In the genomic region with DNA sequence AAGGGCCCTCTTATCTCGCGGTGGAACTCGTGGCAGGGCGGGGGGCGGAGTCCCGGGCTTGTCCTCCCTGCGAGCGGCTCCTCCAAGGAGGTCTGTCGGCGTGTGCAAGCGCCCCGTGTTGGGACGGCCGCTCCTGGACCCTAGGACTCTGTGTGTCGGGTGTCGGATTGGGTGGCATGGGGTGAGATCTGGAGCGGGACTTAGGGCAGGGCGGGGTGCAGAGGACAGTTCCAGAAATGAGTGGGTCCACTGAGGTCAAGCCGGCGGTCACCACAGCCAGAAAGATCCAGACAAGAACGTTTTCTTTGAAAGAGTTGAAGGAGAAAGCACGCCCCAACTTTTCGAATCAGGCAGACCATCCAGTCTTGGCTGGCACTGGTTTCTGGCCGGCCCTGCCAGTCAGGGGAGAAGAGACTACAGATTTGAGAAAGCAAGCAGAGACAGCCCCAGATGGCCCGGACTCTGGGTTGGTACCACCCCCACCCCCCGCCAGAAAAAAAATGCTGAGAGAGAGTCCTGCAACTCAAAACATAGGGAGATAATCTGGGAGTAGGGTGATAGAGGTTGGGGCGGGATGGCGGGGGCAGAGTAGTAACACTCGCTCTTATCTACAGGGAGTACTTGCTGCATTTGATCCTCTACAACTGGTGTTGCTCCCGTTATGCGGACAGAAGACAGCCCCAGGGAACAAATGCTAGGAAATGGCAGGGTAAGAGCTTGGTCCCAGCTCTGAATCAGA, we compare ENCODE assay signal across 8 cellular contexts. TPM values are rescaled to one million over a fixed set of nuclear protein-coding genes. Genes with fewer than 3 reads are reported as not detected.
DNase-seq lines count a peak whose midpoint lies in the region; TF ChIP-seq lines count a peak whose summit lies in the region.

No MANE protein-coding gene starts in this region.

- H3K27me3 ChIP-seq in HUES48 (ENCODE audit: control insufficient read depth, insufficient read depth, low read length) (peaks cover 40% of the 10 kb centered on the region), brain microvascular endothelial cell (replicated peaks) (no peaks in the 10 kb centered on the region), mucosa of stomach (ENCODE audit: control insufficient read depth, insufficient read depth, low read length) (no peaks in the 10 kb centered on the region)

- H3K9ac ChIP-seq in HUES48 (ENCODE audit: low read depth, low read length) (no peak overlapping the region), mucosa of stomach (ENCODE audit: low read length) (peak overlapping the region; percentile 84)

- H3K4me3 ChIP-seq in GM12864 (ENCODE audit: low read depth, low read length) (peak overlapping the region; percentile 52), HUES48 (ENCODE audit: low read depth, low read length) (peak overlapping the region; percentile 67), brain microvascular endothelial cell (ENCODE audit: low read depth, low read length) (peak overlapping the region; percentile 63), mucosa of stomach (ENCODE audit: low read length) (peak overlapping the region; percentile 63)

- in situ Hi-C loops in brain microvascular endothelial cell (cut with HindIII; ENCODE audit: low pct_ligation_motif_present, low sequenced_read_pairs) = no loop called here

- H3K9me3 ChIP-seq in HUES48 (ENCODE audit: control insufficient read depth, insufficient read depth, low read length) (no peaks in the 10 kb centered on the region), mucosa of stomach (ENCODE audit: control insufficient read depth, low read length) (no peaks in the 10 kb centered on the region)

- DNase-seq in GM12864 (ENCODE audit: low read depth) (no peak), brain microvascular endothelial cell (no peak), substantia nigra (lab: John Stamatoyannopoulos, UW) (no peak), NCI-H146 (lab: John Stamatoyannopoulos, UW) (no peak), mucosa of gallbladder (ENCODE audit: low spot score) (no peak)
- DNase-seq in activated CD8-positive, alpha-beta memory T cell treated with anti-CD3 and anti-CD28 coated beads for 24 hours = no peak

- H3K27ac ChIP-seq in HUES48 (ENCODE audit: low read depth, low read length) (no peak overlapping the region), brain microvascular endothelial cell (no peak overlapping the region), substantia nigra (ENCODE audit: low read depth, low read length, poor library complexity, severe bottlenecking) (no peak overlapping the region)

- no peaks in the 10 kb centered on the region for H3K36me3 ChIP-seq in HUES48 (ENCODE audit: control insufficient read depth, insufficient read depth, low read length)
- H3K36me3 ChIP-seq in brain microvascular endothelial cell (replicated peaks) = no peaks in the 10 kb centered on the region
- no peaks in the 10 kb centered on the region for H3K36me3 ChIP-seq in mucosa of stomach (ENCODE audit: control insufficient read depth, insufficient read depth, low read length)

- peaks cover 8% of the 10 kb centered on the region for H3K4me1 ChIP-seq in HUES48 (ENCODE audit: control insufficient read depth, insufficient read depth, low read length)
- peaks cover 38% of the 10 kb centered on the region for H3K4me1 ChIP-seq in mucosa of stomach (ENCODE audit: control insufficient read depth, insufficient read depth, low read length)

- TF ChIP-seq CTCF in GM12864 (IDR thresholded peaks at IDR 0.05; ENCODE audit: low read depth, low read length, missing control alignments) (no peak), brain microvascular endothelial cell (IDR thresholded peaks at IDR 0.05; ENCODE audit: low read depth, low read length, missing control alignments) (no peak)

RNA-seq across cellular contexts. Expression of a gene that starts 0.8 kb away (rescaled TPM):
- 6.2 TPM for total RNA-seq in mucosa of gallbladder

RNA-seq across cellular contexts. Expression of a gene that starts 4.5 kb away (rescaled TPM):
- total RNA-seq in mucosa of gallbladder = 27.4 TPM

RNA-seq across cellular contexts. Expression of a gene that starts 43.1 kb away (rescaled TPM):
- total RNA-seq in mucosa of gallbladder = 29.3 TPM

RNA-seq across cellular contexts. Expression of a gene that starts 44.9 kb away (rescaled TPM):
- total RNA-seq in mucosa of gallbladder = 12.3 TPM
